In genomic region chr16:54655171-54655590, GRCh38 we compare ENCODE assay signal across 10 cellular contexts.
DNase-seq lines count a peak whose midpoint lies in the region; ATAC-seq and TF ChIP-seq lines count a peak whose summit lies in the region.
"Had no signal": no experiment of that assay in that cellular context is flagged by ENCODE, and none has a peak within 500 bp of the region (broad histone marks: within the 10 kb centered on the region; RNA-seq: fewer than 3 reads in every experiment).

No MANE protein-coding gene starts in this region.

- CTCF ChIA-PET in A673 (lab: Charles Lee), result no interaction called here

- intact Hi-C loops in A673 (cut with micrococcal nuclease; ENCODE audit: unreplicated experiment) (no loop called here), heart right ventricle (cut with DNase I) (loop anchor here in 4 of 10 donors (10.0 kb wide), 2 partner anchors 150 to 370 kb away; partner anchors contain the start of gene IRX3 (in 2 of the 4))

- POLR2A ChIA-PET in A673 (lab: Charles Lee; ENCODE audit: low non-redundant PET), result no interaction called here

- peaks cover 20% of the 10 kb centered on the region for H3K4me1 ChIP-seq in A673 (ENCODE audit: insufficient read depth, low read length, poor library complexity, severe bottlenecking)
- peaks cover 10 to 37% (median 28%) of the 10 kb centered on the region in 9 donors for H3K4me1 ChIP-seq in heart right ventricle
- H3K4me1 ChIP-seq in osteoblast (ENCODE audit: insufficient read depth, low read length), result peaks cover 15% of the 10 kb centered on the region

- DNase-seq in A673 (ENCODE audit: low spot score) (peak; percentile 28), heart right ventricle (peak; percentile 39 to 71), osteoblast (ENCODE audit: insufficient read length, low spot score, missing footprints) (peak; percentile 76), HK-2 (ENCODE audit: unreplicated experiment) (no peak), MV-4-11 (lab: John Stamatoyannopoulos, UW) (no peak), omental fat pad (ENCODE audit: low spot score) (no peak)
- DNase-seq: glutamatergic neuron, NCI-H2171 had no signal

- WGBS in heart right ventricle, 2 donors, result 13 to 15% methylated on average over 14 of the region's 14 CpGs

- H3K9me3 ChIP-seq in A673 (ENCODE audit: low read depth, low read length, poor library complexity, severe bottlenecking) (no peaks in the 10 kb centered on the region), heart right ventricle (peaks cover 0 to under 1% (median 0%) of the 10 kb centered on the region in 11 donors), osteoblast (ENCODE audit: low read depth, low read length) (no peaks in the 10 kb centered on the region)

- H4K20me1 ChIP-seq in osteoblast (ENCODE audit: insufficient read depth, low read length), result no peaks in the 10 kb centered on the region

- H3K27me3 ChIP-seq in A673 (replicated peaks; ENCODE audit: insufficient read depth, low read depth, low read length, poor library complexity) (peaks cover 4% of the 10 kb centered on the region), heart right ventricle (no peaks in the 10 kb centered on the region), osteoblast (ENCODE audit: insufficient read depth, low read length) (no peaks in the 10 kb centered on the region)

- H3K36me3 ChIP-seq in A673 (ENCODE audit: insufficient read depth, low read length, poor library complexity, severe bottlenecking), result no peaks in the 10 kb centered on the region
- H3K36me3 ChIP-seq in heart right ventricle, result no peaks in the 10 kb centered on the region
- H3K36me3 ChIP-seq in osteoblast (ENCODE audit: insufficient read depth, low read length), result no peaks in the 10 kb centered on the region

- H3K27ac ChIP-seq in A673 (ENCODE audit: low read depth, low read length, poor library complexity, severe bottlenecking) (no peak overlapping the region), VCaP (peak overlapping the region; percentile 42), heart right ventricle (peak overlapping the region in 6 of 10 donors; percentile 3 to 61 (median 23)), osteoblast (ENCODE audit: low read depth, low read length) (no peak overlapping the region)

- no peaks in the 10 kb centered on the region for H3K79me2 ChIP-seq in osteoblast (ENCODE audit: insufficient read depth, low read length)

- TF ChIP-seq CTCF in A673 (conservative IDR thresholded peaks at IDR 0.05; ENCODE audit: low read depth, low read length), result no peak
- TF ChIP-seq CTCF in VCaP (conservative IDR thresholded peaks at IDR 0.05), result no peak
- no peak for TF ChIP-seq CTCF in heart right ventricle (IDR thresholded peaks at IDR 0.05)
- TF ChIP-seq CTCF in osteoblast (IDR thresholded peaks at IDR 0.05; ENCODE audit: extremely low read depth, low read depth, low read length), result no peak
- TF ChIP-seq CTCF in omental fat pad (IDR thresholded peaks at IDR 0.05), result no peak

- H3K4me3 ChIP-seq in A673 (ENCODE audit: low read depth, low read length, poor library complexity, severe bottlenecking) (no peak overlapping the region), heart right ventricle (peak overlapping the region in 6 of 10 donors; percentile 2 to 35 (median 26)), osteoblast (ENCODE audit: insufficient read depth, low read length) (peak overlapping the region; percentile 40)

- no TSS peak for BruUV-seq in A673 (replicated peaks; lab: Mats Ljungman, UMichigan)

- H3K4me2 ChIP-seq in osteoblast (ENCODE audit: insufficient read depth, low read length), result peak overlapping the region; percentile 85

- H2AFZ ChIP-seq in osteoblast (ENCODE audit: low read length), result peak overlapping the region; percentile 95

- ATAC-seq in heart right ventricle (peak; percentile 54 to 90 (median 80)), GM19324 (IDR thresholded peaks at IDR 0.05; ENCODE audit: low FRiP score, unreplicated experiment) (no peak), omental fat pad (ENCODE audit: low FRiP score) (no peak)

Comparison
In these comparisons a context has a peak if more than half of its experiments do, and no peak if none do; other contexts are left out.
1. DNase-seq: peak in A673 (single experiment), heart right ventricle (2 of 2) and osteoblast (single experiment); none in HK-2 (single experiment), MV-4-11 (single experiment) and omental fat pad (single experiment).
2. H3K27ac ChIP-seq: peak in VCaP (single experiment) and heart right ventricle (6 of 10); none in A673 (single experiment) and osteoblast (single experiment).
3. ATAC-seq: peak in heart right ventricle (8 of 8); none in GM19324 (single experiment) and omental fat pad (single experiment).